ENCODE assay signal across 8 cellular contexts in the genomic region with DNA sequence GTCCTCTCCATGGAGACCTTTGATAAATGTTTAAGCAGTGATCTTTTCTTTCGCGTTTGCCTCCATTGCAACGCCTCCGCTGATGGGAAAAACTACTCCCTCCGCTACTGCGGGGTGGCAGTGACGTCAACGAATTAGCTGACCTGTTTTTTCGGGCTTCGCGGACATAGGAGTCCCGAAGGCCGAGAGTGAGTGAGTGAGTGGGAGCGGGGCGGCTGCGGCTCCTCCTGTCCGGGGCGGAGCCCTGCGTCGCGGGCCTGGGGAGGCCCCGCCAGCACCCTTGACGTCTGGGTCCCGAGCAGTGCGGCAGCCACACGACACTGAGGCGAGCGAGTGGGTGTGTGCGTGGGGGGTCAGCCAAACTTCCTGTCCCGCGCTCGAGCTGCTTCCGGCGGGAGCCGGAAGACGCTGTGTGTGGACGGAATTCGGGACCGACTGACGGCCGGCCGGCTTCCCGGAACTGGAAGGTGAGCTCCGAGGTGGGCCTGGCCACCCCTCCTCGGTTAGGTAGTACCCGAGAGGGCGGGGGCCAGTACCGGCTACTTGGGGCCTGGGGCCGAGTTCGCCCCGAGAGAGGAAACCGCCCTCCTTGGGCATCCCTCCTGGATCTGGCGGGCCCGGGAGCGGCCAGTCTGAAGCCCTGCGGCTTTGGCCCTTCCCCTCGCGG. TPM values are rescaled to one million over a fixed set of nuclear protein-coding genes. Genes with fewer than 3 reads are reported as not detected.
DNase-seq lines count a peak whose midpoint lies in the region; ATAC-seq and TF ChIP-seq lines count a peak whose summit lies in the region.

A gene with protein sequence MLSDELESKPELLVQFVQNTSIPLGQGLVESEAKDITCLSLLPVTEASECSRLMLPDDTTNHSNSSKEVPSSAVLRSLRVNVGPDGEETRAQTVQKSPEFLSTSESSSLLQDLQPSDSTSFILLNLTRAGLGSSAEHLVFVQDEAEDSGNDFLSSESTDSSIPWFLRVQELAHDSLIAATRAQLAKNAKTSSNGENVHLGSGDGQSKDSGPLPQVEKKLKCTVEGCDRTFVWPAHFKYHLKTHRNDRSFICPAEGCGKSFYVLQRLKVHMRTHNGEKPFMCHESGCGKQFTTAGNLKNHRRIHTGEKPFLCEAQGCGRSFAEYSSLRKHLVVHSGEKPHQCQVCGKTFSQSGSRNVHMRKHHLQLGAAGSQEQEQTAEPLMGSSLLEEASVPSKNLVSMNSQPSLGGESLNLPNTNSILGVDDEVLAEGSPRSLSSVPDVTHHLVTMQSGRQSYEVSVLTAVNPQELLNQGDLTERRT (plus strand): TSS at position 411 of the 667 bp plus-strand sequence. CDS start 5,317 bp downstream, outside the sequence.

- peak within 1 kb of the TSS; percentile 88 for H3K4me3 ChIP-seq in BJ (ENCODE audit: low read depth, low read length)
- peak within 1 kb of the TSS; percentile 91 for H3K4me3 ChIP-seq in coronary artery

- DNase-seq in BJ (ENCODE audit: low read depth) (peak; percentile 90), NCI-H526 treated with DMSO at 0.1 percent for 48 hours (lab: John Stamatoyannopoulos, UW) (peak; percentile 85), coronary artery (ENCODE audit: low spot score) (peak; percentile 99), left colon (peak; percentile 91 to 94)
- DNase-seq in activated CD4-positive, alpha-beta T cell treated with anti-CD3 and anti-CD28 coated beads, Interleukin-2, amount 10 ng/mL, durations not matched to agents 24 days and 14 days = peak; percentile 96
- DNase-seq in stimulated activated CD4-positive, alpha-beta T cell treated with anti-CD3 and anti-CD28 coated beads, Interleukin-1b, Interleukin-23, amount 100 ng/mL, for 48 hours = peak; percentile 95

- peaks cover 38% of the 10 kb centered on the region for H3K4me1 Mint-ChIP-seq in activated CD4-positive, alpha-beta T cell treated with anti-CD3 and anti-CD28 coated beads, Interleukin-2, amount 10 ng/mL, durations not matched to agents 24 days and 14 days

- H3K9me3 Mint-ChIP-seq in activated CD4-positive, alpha-beta T cell treated with anti-CD3 and anti-CD28 coated beads, Interleukin-2, amount 10 ng/mL, durations not matched to agents 24 days and 14 days = no peaks in the 10 kb centered on the region

- CTCF ChIA-PET in BJ (lab: Yijun Ruan, JAX) = interaction anchor here (1.5 kb wide), 1 partner anchor 9 kb away, joined by 4 read pairs; no protein-coding TSS in a partner anchor

- ATAC-seq in GM19324 (IDR thresholded peaks at IDR 0.05; ENCODE audit: low FRiP score, unreplicated experiment) (peak; percentile 98), HG03469 (IDR thresholded peaks at IDR 0.05; ENCODE audit: unreplicated experiment) (peak; percentile 75), left colon (peak; percentile 96)

- no peaks in the 10 kb centered on the region for H3K27me3 Mint-ChIP-seq in activated CD4-positive, alpha-beta T cell treated with anti-CD3 and anti-CD28 coated beads, Interleukin-2, amount 10 ng/mL, durations not matched to agents 24 days and 14 days

- no peaks in the 10 kb centered on the region for H3K27me3 ChIP-seq in BJ (ENCODE audit: control insufficient read depth, insufficient read depth, low read length)

- TF ChIP-seq CTCF in BJ (IDR thresholded peaks at IDR 0.05; ENCODE audit: insufficient read depth, low read depth, low read length) (no peak), coronary artery (IDR thresholded peaks at IDR 0.05) (no peak)

- peak within 1 kb of the TSS; percentile 84 for H3K4me3 Mint-ChIP-seq in activated CD4-positive, alpha-beta T cell treated with anti-CD3 and anti-CD28 coated beads, Interleukin-2, amount 10 ng/mL, durations not matched to agents 24 days and 14 days

- H3K36me3 ChIP-seq in BJ (ENCODE audit: control insufficient read depth, insufficient read depth, low read length) = no peaks in the 10 kb centered on the region

- H3K27ac Mint-ChIP-seq in activated CD4-positive, alpha-beta T cell treated with anti-CD3 and anti-CD28 coated beads, Interleukin-2, amount 10 ng/mL, durations not matched to agents 24 days and 14 days = peak within 1 kb of the TSS; percentile 99

- peaks cover 7% of the 10 kb centered on the region for H3K36me3 Mint-ChIP-seq in activated CD4-positive, alpha-beta T cell treated with anti-CD3 and anti-CD28 coated beads, Interleukin-2, amount 10 ng/mL, durations not matched to agents 24 days and 14 days (ENCODE audit: low read depth)

- H3K27ac ChIP-seq in coronary artery = peak within 1 kb of the TSS; percentile 89 to 97

- POLR2A ChIA-PET in BJ (lab: Charles Lee) = interaction anchor here (0.6 kb wide), 1 partner anchor 165 kb away, joined by 4 read pairs; no protein-coding TSS in a partner anchor

- intact Hi-C loops in activated CD4-positive, alpha-beta T cell treated with anti-CD3 and anti-CD28 coated beads, Interleukin-2, amount 10 ng/mL, durations not matched to agents 24 days and 14 days (cut with micrococcal nuclease) = loop anchor here (1.0 to 5.0 kb wide), 9 partner anchors 64 to 394 kb away; a partner anchor contains a TSS
- intact Hi-C loops in left colon (cut with DNase I, micrococcal nuclease) = no loop called here

RNA-seq across cellular contexts. Expression of the gene that starts here (rescaled TPM):
- polyA plus RNA-seq in BJ (2011; rRNA removed) = 44.8 and 61.4 TPM in 2 replicates
- 31.2 and 39.0 TPM in 2 replicates for polyA minus RNA-seq in BJ (2011; rRNA and poly(A)+ RNA removed)
- total RNA-seq in activated CD4-positive, alpha-beta T cell treated with anti-CD3 and anti-CD28 coated beads, Interleukin-2, amount 10 ng/mL, durations not matched to agents 24 days and 14 days = 62.7 and 70.2 TPM in 2 replicates
- total RNA-seq in left colon = 10 to 100 TPM; 40.1 to 40.2 TPM

Comparison
In these comparisons a context has a peak if more than half of its experiments do, and no peak if none do; other contexts are left out.
1. Peak in every context shown above with its lines: DNase-seq, ATAC-seq, H3K4me3 ChIP-seq and H3K27ac ChIP-seq.